In the genomic region with DNA sequence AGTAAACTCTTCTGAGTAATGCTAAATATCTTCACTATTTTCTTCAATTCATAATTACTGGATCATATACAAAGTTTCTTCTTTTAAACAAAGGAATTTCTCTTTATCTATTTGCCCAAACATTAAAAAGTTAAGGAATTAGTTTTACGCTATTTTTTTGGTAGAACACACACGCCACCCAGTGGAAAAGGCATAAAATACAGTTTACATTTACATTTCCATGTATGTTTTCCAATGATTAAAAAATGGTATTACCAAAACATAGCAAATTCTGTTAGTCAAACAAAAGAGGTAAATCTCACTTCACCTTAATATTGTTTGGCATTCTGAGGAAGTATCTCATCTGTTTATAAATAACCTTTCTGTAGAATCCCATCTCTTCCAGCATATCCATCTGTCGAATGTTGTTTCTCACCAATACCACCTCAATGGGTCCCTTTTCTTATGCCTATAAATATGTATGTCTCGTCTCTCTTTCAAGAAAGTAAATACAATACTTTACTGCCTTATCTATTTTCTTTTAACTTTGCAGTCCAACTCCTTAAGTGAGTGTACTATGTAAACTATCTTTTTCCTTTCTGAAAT, we compare ENCODE assay signal across 8 cellular contexts. TPM values are rescaled to one million over a fixed set of nuclear protein-coding genes. Genes with fewer than 3 reads are reported as not detected.
DNase-seq lines count a peak whose midpoint lies in the region; ATAC-seq and TF ChIP-seq lines count a peak whose summit lies in the region.

No MANE protein-coding gene starts in this region.

- intact Hi-C loops in activated CD8-positive, alpha-beta T cell treated with anti-CD3 and anti-CD28 coated beads for 36 hours (cut with micrococcal nuclease) = loop anchor here (2.0 to 10.0 kb wide), 2 partner anchors 71 to 343 kb away; partner anchors contain the start of gene SF3B1

- no peak for ATAC-seq in activated CD8-positive, alpha-beta memory T cell treated with anti-CD3 and anti-CD28 coated beads, Interleukin-2, amount 10 ng/mL, durations not matched to agents 7 days and 5 days
- ATAC-seq in activated CD8-positive, alpha-beta T cell treated with anti-CD3 and anti-CD28 coated beads for 36 hours = no peak
- ATAC-seq in upper lobe of left lung (ENCODE audit: low FRiP score in 2 of 2) = no peak
- no peak for ATAC-seq in stimulated activated naive B cell treated with anti-CD40 and anti-IgM and Interleukin-4, amounts not matched to agents 10 μg/mL and 1 μg/mL and 100 μg/mL, for 72 hours (replicated peaks)
- ATAC-seq in stimulated activated memory B cell treated with anti-CD40 and anti-IgM and Interleukin-4, amounts not matched to agents 10 μg/mL and 1 μg/mL and 100 μg/mL, for 72 hours = no peak

- H3K27ac ChIP-seq in upper lobe of left lung = no peak overlapping the region

- CTCF ChIA-PET in activated CD8-positive, alpha-beta memory T cell treated with anti-CD3 and anti-CD28 coated beads, Interleukin-2, amount 10 ng/mL, durations not matched to agents 7 days and 5 days (lab: Charles Lee) = interaction anchor here (2.8 kb wide), 1 partner anchor 72 kb away, joined by 27 read pairs; the partner anchor contains the start of gene MARS2
- CTCF ChIA-PET in activated CD8-positive, alpha-beta T cell treated with anti-CD3 and anti-CD28 coated beads for 36 hours (lab: Charles Lee) = interaction anchor here (0.5 to 3.7 kb wide), 6 partner anchors 10 to 1027 kb away, joined by 3 to 24 read pairs (median 6); partner anchors contain the start of gene MARS2

- DNase-seq in activated CD8-positive, alpha-beta memory T cell treated with anti-CD3 and anti-CD28 coated beads, Interleukin-2, amount 50 U/mL, for 4 hours = peak; percentile 21
- DNase-seq in activated CD8-positive, alpha-beta memory T cell treated with anti-CD3 and anti-CD28 coated beads, Interleukin-2, amount 10 ng/mL, durations not matched to agents 7 days and 5 days = no peak
- DNase-seq in KG1 (lab: John Stamatoyannopoulos, UW) (peak; percentile 29), inferior parietal cortex (ENCODE audit: extremely low spot score) (peak; percentile 79), upper lobe of left lung (no peak)
- peak; percentile 15 for DNase-seq in activated CD8-positive, alpha-beta T cell treated with anti-CD3 and anti-CD28 coated beads for 36 hours
- DNase-seq in stimulated activated naive B cell treated with anti-CD40 and anti-IgM and Interleukin-4, amounts not matched to agents 10 μg/mL and 1 μg/mL and 100 μg/mL, for 72 hours = no peak

- H3K4me1 ChIP-seq in upper lobe of left lung = no peaks in the 10 kb centered on the region

- no peaks in the 10 kb centered on the region for H3K9me3 ChIP-seq in upper lobe of left lung

- no peak for TF ChIP-seq POLR2A in upper lobe of left lung (IDR thresholded peaks at IDR 0.05)

- H3K4me3 Mint-ChIP-seq in activated CD8-positive, alpha-beta memory T cell treated with anti-CD3 and anti-CD28 coated beads, Interleukin-2, amount 10 ng/mL, durations not matched to agents 7 days and 5 days = no peak overlapping the region
- no peak overlapping the region for H3K4me3 Mint-ChIP-seq in activated CD8-positive, alpha-beta T cell treated with anti-CD3 and anti-CD28 coated beads for 36 hours
- H3K4me3 Mint-ChIP-seq in stimulated activated naive B cell treated with anti-CD40 and anti-IgM and Interleukin-4, amounts not matched to agents 10 μg/mL and 1 μg/mL and 100 μg/mL, for 72 hours = no peak overlapping the region
- H3K4me3 Mint-ChIP-seq in stimulated activated memory B cell treated with anti-CD40 and anti-IgM and Interleukin-4, amounts not matched to agents 10 μg/mL and 1 μg/mL and 100 μg/mL, for 72 hours = no peak overlapping the region

- no peaks in the 10 kb centered on the region for H3K36me3 Mint-ChIP-seq in activated CD8-positive, alpha-beta memory T cell treated with anti-CD3 and anti-CD28 coated beads, Interleukin-2, amount 10 ng/mL, durations not matched to agents 7 days and 5 days
- no peaks in the 10 kb centered on the region for H3K36me3 Mint-ChIP-seq in activated CD8-positive, alpha-beta T cell treated with anti-CD3 and anti-CD28 coated beads for 36 hours (ENCODE audit: low read depth)
- H3K36me3 Mint-ChIP-seq in stimulated activated naive B cell treated with anti-CD40 and anti-IgM and Interleukin-4, amounts not matched to agents 10 μg/mL and 1 μg/mL and 100 μg/mL, for 72 hours = no peaks in the 10 kb centered on the region
- no peaks in the 10 kb centered on the region for H3K36me3 Mint-ChIP-seq in stimulated activated memory B cell treated with anti-CD40 and anti-IgM and Interleukin-4, amounts not matched to agents 10 μg/mL and 1 μg/mL and 100 μg/mL, for 72 hours

- TF ChIP-seq CTCF in activated CD8-positive, alpha-beta T cell treated with anti-CD3 and anti-CD28 coated beads for 36 hours (IDR thresholded peaks at IDR 0.05) = peak; percentile 97
- peak; percentile 52 to 75 (median 70) for TF ChIP-seq CTCF in upper lobe of left lung (IDR thresholded peaks at IDR 0.05)

- WGBS in upper lobe of left lung, 2 donors = 25 to 28% methylated on average over 4 of the region's 4 CpGs

- peaks cover 12% of the 10 kb centered on the region for H3K27me3 Mint-ChIP-seq in activated CD8-positive, alpha-beta memory T cell treated with anti-CD3 and anti-CD28 coated beads, Interleukin-2, amount 10 ng/mL, durations not matched to agents 7 days and 5 days
- H3K27me3 Mint-ChIP-seq in activated CD8-positive, alpha-beta T cell treated with anti-CD3 and anti-CD28 coated beads for 36 hours = peaks cover 2% of the 10 kb centered on the region
- peaks cover 8 to 11% of the 10 kb centered on the region in 2 donors for H3K27me3 Mint-ChIP-seq in stimulated activated naive B cell treated with anti-CD40 and anti-IgM and Interleukin-4, amounts not matched to agents 10 μg/mL and 1 μg/mL and 100 μg/mL, for 72 hours
- peaks cover 7% of the 10 kb centered on the region for H3K27me3 Mint-ChIP-seq in stimulated activated memory B cell treated with anti-CD40 and anti-IgM and Interleukin-4, amounts not matched to agents 10 μg/mL and 1 μg/mL and 100 μg/mL, for 72 hours

- H3K36me3 ChIP-seq in upper lobe of left lung = no peaks in the 10 kb centered on the region

- no peak overlapping the region for H3K27ac Mint-ChIP-seq in activated CD8-positive, alpha-beta memory T cell treated with anti-CD3 and anti-CD28 coated beads, Interleukin-2, amount 10 ng/mL, durations not matched to agents 7 days and 5 days
- H3K27ac Mint-ChIP-seq in activated CD8-positive, alpha-beta T cell treated with anti-CD3 and anti-CD28 coated beads for 36 hours = no peak overlapping the region
- no peak overlapping the region for H3K27ac Mint-ChIP-seq in stimulated activated naive B cell treated with anti-CD40 and anti-IgM and Interleukin-4, amounts not matched to agents 10 μg/mL and 1 μg/mL and 100 μg/mL, for 72 hours
- H3K27ac Mint-ChIP-seq in stimulated activated memory B cell treated with anti-CD40 and anti-IgM and Interleukin-4, amounts not matched to agents 10 μg/mL and 1 μg/mL and 100 μg/mL, for 72 hours = no peak overlapping the region

- peaks cover 6% of the 10 kb centered on the region for H3K4me1 Mint-ChIP-seq in activated CD8-positive, alpha-beta memory T cell treated with anti-CD3 and anti-CD28 coated beads, Interleukin-2, amount 10 ng/mL, durations not matched to agents 7 days and 5 days
- H3K4me1 Mint-ChIP-seq in activated CD8-positive, alpha-beta T cell treated with anti-CD3 and anti-CD28 coated beads for 36 hours (ENCODE audit: low read depth) = no peaks in the 10 kb centered on the region
- no peaks in the 10 kb centered on the region for H3K4me1 Mint-ChIP-seq in stimulated activated naive B cell treated with anti-CD40 and anti-IgM and Interleukin-4, amounts not matched to agents 10 μg/mL and 1 μg/mL and 100 μg/mL, for 72 hours
- H3K4me1 Mint-ChIP-seq in stimulated activated memory B cell treated with anti-CD40 and anti-IgM and Interleukin-4, amounts not matched to agents 10 μg/mL and 1 μg/mL and 100 μg/mL, for 72 hours = no peaks in the 10 kb centered on the region

- no peak for TF ChIP-seq EP300 in upper lobe of left lung (IDR thresholded peaks at IDR 0.05)

- POLR2A ChIA-PET in activated CD8-positive, alpha-beta T cell treated with anti-CD3 and anti-CD28 coated beads for 36 hours (lab: Charles Lee) = no interaction called here

- H3K4me3 ChIP-seq in upper lobe of left lung = no peak overlapping the region

- H3K27me3 ChIP-seq in upper lobe of left lung = peaks cover 0 to 1% (median 0%) of the 10 kb centered on the region in 4 donors

- no peaks in the 10 kb centered on the region for H3K9me3 Mint-ChIP-seq in activated CD8-positive, alpha-beta memory T cell treated with anti-CD3 and anti-CD28 coated beads, Interleukin-2, amount 10 ng/mL, durations not matched to agents 7 days and 5 days (ENCODE audit: low read depth)
- H3K9me3 Mint-ChIP-seq in activated CD8-positive, alpha-beta T cell treated with anti-CD3 and anti-CD28 coated beads for 36 hours = no peaks in the 10 kb centered on the region
- H3K9me3 Mint-ChIP-seq in stimulated activated naive B cell treated with anti-CD40 and anti-IgM and Interleukin-4, amounts not matched to agents 10 μg/mL and 1 μg/mL and 100 μg/mL, for 72 hours = no peaks in the 10 kb centered on the region
- no peaks in the 10 kb centered on the region for H3K9me3 Mint-ChIP-seq in stimulated activated memory B cell treated with anti-CD40 and anti-IgM and Interleukin-4, amounts not matched to agents 10 μg/mL and 1 μg/mL and 100 μg/mL, for 72 hours

RNA-seq across cellular contexts. Expression of gene BOLL, which starts 7.2 kb away (rescaled TPM):
- total RNA-seq in activated CD8-positive, alpha-beta memory T cell treated with anti-CD3 and anti-CD28 coated beads, Interleukin-2, amount 10 ng/mL, durations not matched to agents 7 days and 5 days = not detected
- total RNA-seq in activated CD8-positive, alpha-beta T cell treated with anti-CD3 and anti-CD28 coated beads for 36 hours = not detected
- total RNA-seq in upper lobe of left lung = not detected

RNA-seq across cellular contexts. Expression of gene PLCL1, which starts 26.5 kb away (rescaled TPM):
- total RNA-seq in activated CD8-positive, alpha-beta memory T cell treated with anti-CD3 and anti-CD28 coated beads, Interleukin-2, amount 10 ng/mL, durations not matched to agents 7 days and 5 days = under 1 TPM; 0.20 to 0.26 TPM
- total RNA-seq in activated CD8-positive, alpha-beta T cell treated with anti-CD3 and anti-CD28 coated beads for 36 hours = under 1 TPM; 0.68 to 0.69 TPM
- 10 to 100 TPM in 2 of 6 donors, 1 to 10 TPM in 4; 5.3 to 17.0 (median 8.1) TPM for total RNA-seq in upper lobe of left lung

Comparison
In these comparisons a context has a peak if more than half of its experiments do, and no peak if none do; other contexts are left out.
1. DNase-seq: peak in activated CD8-positive, alpha-beta memory T cell treated with anti-CD3 and anti-CD28 coated beads, Interleukin-2, amount 50 U/mL, for 4 hours (single experiment), KG1 (single experiment), activated CD8-positive, alpha-beta T cell treated with anti-CD3 and anti-CD28 coated beads for 36 hours (single experiment) and inferior parietal cortex (single experiment); none in activated CD8-positive, alpha-beta memory T cell treated with anti-CD3 and anti-CD28 coated beads, Interleukin-2, amount 10 ng/mL, durations not matched to agents 7 days and 5 days (single experiment), upper lobe of left lung (0 of 2) and stimulated activated naive B cell treated with anti-CD40 and anti-IgM and Interleukin-4, amounts not matched to agents 10 μg/mL and 1 μg/mL and 100 μg/mL, for 72 hours (single experiment).